ENCODE assay signal across 8 cellular contexts in genomic region chr20:41318271-41318649, GRCh38. TPM values are rescaled to one million over a fixed set of nuclear protein-coding genes. Genes with fewer than 3 reads are reported as not detected.
DNase-seq lines count a peak whose midpoint lies in the region; ATAC-seq and TF ChIP-seq lines count a peak whose summit lies in the region.
"Had no signal": no experiment of that assay in that cellular context is flagged by ENCODE, and none has a peak within 500 bp of the region (broad histone marks: within the 10 kb centered on the region; RNA-seq: fewer than 3 reads in every experiment).

No MANE protein-coding gene starts in this region.

- no peak for TF ChIP-seq CTCF in fibroblast of pulmonary artery (IDR thresholded peaks at IDR 0.05; ENCODE audit: low read length, missing control alignments)

- no peak for ATAC-seq in HG03175 (IDR thresholded peaks at IDR 0.05; ENCODE audit: unreplicated experiment)
- ATAC-seq in GM18873 (IDR thresholded peaks at IDR 0.05; ENCODE audit: low FRiP score, unreplicated experiment): no peak

- H3K27me3 ChIP-seq in HAP-1 (ENCODE audit: low read depth) (peaks cover 6% of the 10 kb centered on the region), SJCRH30 (no peaks in the 10 kb centered on the region)

- H3K4me3 ChIP-seq in HAP-1: peak overlapping the region; percentile 74
- H3K4me3 ChIP-seq in SJCRH30: peak overlapping the region; percentile 83
- H3K4me3 ChIP-seq in fibroblast of pulmonary artery (replicated peaks; ENCODE audit: low read depth, low read length): peak overlapping the region; percentile 51
- H3K4me3 ChIP-seq in skeletal muscle cell (ENCODE audit: low read depth, low read length): peak overlapping the region; percentile 72

- H3K27ac ChIP-seq in SJCRH30: no peak overlapping the region

- H3K4me1 ChIP-seq in HAP-1 (peaks cover 17% of the 10 kb centered on the region), SJCRH30 (peaks cover 19% of the 10 kb centered on the region)

- H3K36me3 ChIP-seq in HAP-1 (replicated peaks): no peaks in the 10 kb centered on the region
- no peaks in the 10 kb centered on the region for H3K36me3 ChIP-seq in SJCRH30

- DNase-seq in HAP-1 (ENCODE audit: low spot score in 2 of 2) (no peak), SJCRH30 (no peak), fibroblast of pulmonary artery (ENCODE audit: low read depth) (no peak), skeletal muscle cell (ENCODE audit: low read depth) (no peak), nucleus accumbens (lab: John Stamatoyannopoulos, UW) (no peak)

- H3K9me3 ChIP-seq in HAP-1 (no peaks in the 10 kb centered on the region), SJCRH30 (replicated peaks) (no peaks in the 10 kb centered on the region)

- in situ Hi-C loops in HAP-1 (cut with MboI; ENCODE audit: low sequenced_read_pairs): no loop called here

RNA-seq across cellular contexts. Expression of gene ZHX3, which starts 0.7 kb away (rescaled TPM):
- 16.0 and 16.2 TPM in 2 replicates for total RNA-seq in SJCRH30 (2014; rRNA removed; shearing (Covaris generic))

RNA-seq across cellular contexts. Expression of gene LPIN3, which starts 22.4 kb away (rescaled TPM):
- total RNA-seq in SJCRH30 (2014; rRNA removed; shearing (Covaris generic)): 1.2 and 2.3 TPM in 2 replicates

RNA-seq across cellular contexts. Expression of gene EMILIN3, which starts 48.4 kb away (rescaled TPM):
- 11.7 and 12.0 TPM in 2 replicates for total RNA-seq in SJCRH30 (2014; rRNA removed; shearing (Covaris generic))
- total RNA-seq: HT1080 had no signal
